Comparison of ENCODE assay signal across 1 cellular context in genomic region chr22:24245010-24245409, GRCh38.
A peak's percentile ranks its signal among the peaks of the same experiment; 100 is the strongest.
TF ChIP-seq lines count a peak whose summit lies in the region.

Gene GGT5 (minus strand): TSS chr22:24245082. CDS start chr22:24244725, 357 bp downstream.

TF ChIP-seq in SK-N-SH treated with all-trans-retinoic acid at 6 μM for 48 hours, 23 proteins besides CTCF, POLR2A, EP300 and RAD21:
- TF ChIP-seq TCF4 (CRISPR knock-in tag; IDR thresholded peaks at IDR 0.05; ENCODE audit: borderline replicate concordance), result 0 out of 2 replicates have a peak, but pooled peaks have one; percentile 37
TF ChIP-seq in SK-N-SH treated with all-trans-retinoic acid at 6 μM for 48 hours: peak in this region for 1; not testable (repeated sequence) for 22.
